Comparison of ENCODE assay signal across 21 cellular contexts in genomic region chr17:67180275-67180674, GRCh38.
"Had no signal": no experiment of that assay in that cellular context is flagged by ENCODE, and none has a peak within 500 bp of the region (broad histone marks: within the 10 kb centered on the region; RNA-seq: fewer than 3 reads in every experiment).

No MANE protein-coding gene starts in this region.

- DNase-seq: activated CD4-positive, alpha-beta memory T cell treated with anti-CD3 and anti-CD28 coated beads, Interleukin-2, amount 10 ng/mL, durations not matched to agents 7 days and 5 days; activated CD4-positive, alpha-beta T cell treated with anti-CD3 and anti-CD28 coated beads, Interleukin-2, amount 50 U/mL, for 1 hour; activated CD4-positive, CD25-positive, alpha-beta regulatory T cell; activated gamma-delta T cell; activated naive CD4-positive, alpha-beta T cell treated with anti-CD3 and anti-CD28 coated beads for 36 hours; activated T-cell treated with anti-CD3 and anti-CD28 coated beads for 4 hours; activated T-cell treated with anti-CD3 and anti-CD28 coated beads, Interleukin-2, amount 50 U/mL, for 48 hours; cerebellar nuclear complex; IMR-90; NCI-H1048; NCI-H146; NCI-H187 treated with DMSO at 0.1 percent for 48 hours; NCI-H2081 treated with DMSO at 0.1 percent for 48 hours; NCI-H2227 treated with DMSO at 0.1 percent for 48 hours; NCI-H446 treated with DMSO at 0.1 percent for 48 hours; NCI-H524 treated with DMSO at 0.1 percent for 48 hours; NCI-H748 treated with DMSO at 0.1 percent for 48 hours; SIG-M5; T-helper 17 cell; T-helper 9 cell had no signal

- ATAC-seq: activated T-helper 17 cell treated with anti-CD3 and anti-CD28 coated beads, Interleukin-2, amount 50 U/mL, for 72 hours; T-helper 17 cell had no signal
